ENCODE assay signal across 2 cellular contexts in the genomic region with DNA sequence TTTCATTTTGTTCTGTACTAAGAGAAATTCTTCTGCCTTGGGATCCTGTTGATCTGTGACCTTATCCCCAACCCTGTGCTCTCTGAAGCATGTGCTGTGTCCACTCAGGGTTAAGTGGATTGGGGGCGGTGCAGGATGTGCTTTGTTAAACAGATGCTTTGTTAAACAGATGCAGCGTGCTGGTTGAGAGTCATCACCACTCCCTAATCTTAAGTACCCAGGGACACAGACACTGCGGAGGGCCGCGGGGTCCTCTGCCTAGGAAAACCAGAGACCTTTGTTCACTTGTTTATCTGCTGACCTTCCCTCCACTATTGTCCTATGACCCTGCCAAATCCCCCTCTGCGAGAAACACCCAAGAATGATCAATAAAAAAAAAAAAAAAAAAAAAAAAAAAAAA. TPM values are rescaled to one million over a fixed set of nuclear protein-coding genes. Genes with fewer than 3 reads are reported as not detected.
"Had no signal": no experiment of that assay in that cellular context is flagged by ENCODE, and none has a peak within 500 bp of the region (broad histone marks: within the 10 kb centered on the region; RNA-seq: fewer than 3 reads in every experiment).

No MANE protein-coding gene starts in this region.

RNA-seq across cellular contexts. Expression of a gene that starts 22.7 kb away (rescaled TPM):
- total RNA-seq: G401, GM12878 had no signal
- polyA plus RNA-seq: GM12878 had no signal
